1 cellular context compared by ENCODE assay signal in the genomic region with DNA sequence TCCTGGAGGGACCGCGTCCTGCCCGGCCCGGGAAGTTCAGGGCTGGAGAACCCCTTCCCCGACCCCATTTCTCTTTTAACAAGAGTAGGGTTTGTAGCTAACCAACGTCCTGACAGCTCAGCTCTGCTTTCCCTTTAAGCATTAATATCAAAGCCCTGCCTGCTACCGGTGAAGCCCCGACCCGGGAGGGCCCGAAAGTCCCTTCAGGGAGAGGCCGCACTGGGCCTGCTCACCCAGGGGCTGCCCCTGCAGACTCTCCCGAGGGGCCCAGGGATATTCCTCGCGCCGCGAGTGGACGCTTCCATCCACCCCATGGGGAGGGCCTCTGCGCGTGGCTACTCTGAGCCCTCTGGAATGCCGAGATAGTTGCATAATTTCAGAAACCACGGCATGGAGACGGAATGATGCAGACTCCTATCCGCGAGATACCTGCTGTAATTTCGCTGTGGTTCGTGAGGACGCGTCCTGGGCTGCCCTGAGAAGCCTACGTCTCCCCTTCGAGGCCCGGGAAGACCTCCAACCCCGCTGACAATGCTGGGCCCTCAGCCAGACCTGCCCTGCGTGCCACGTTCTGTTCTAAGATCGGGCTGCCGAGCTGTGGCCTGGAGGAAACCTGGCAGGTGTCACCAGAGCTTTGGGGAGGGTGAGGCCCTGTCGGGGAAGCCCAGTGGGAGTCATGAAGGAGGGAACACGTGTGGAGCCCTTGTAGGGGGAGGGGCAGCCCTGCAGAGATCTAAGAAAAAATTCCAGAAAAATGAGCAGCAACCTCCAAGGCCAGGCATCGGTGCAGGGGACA.
TF ChIP-seq lines count a peak whose summit lies in the region.

No MANE protein-coding gene starts in this region.

TF ChIP-seq in HepG2, 621 proteins besides CTCF, POLR2A, EP300 and RAD21 (continued from another document and continues in another):
- TF ChIP-seq, protein P1, sequence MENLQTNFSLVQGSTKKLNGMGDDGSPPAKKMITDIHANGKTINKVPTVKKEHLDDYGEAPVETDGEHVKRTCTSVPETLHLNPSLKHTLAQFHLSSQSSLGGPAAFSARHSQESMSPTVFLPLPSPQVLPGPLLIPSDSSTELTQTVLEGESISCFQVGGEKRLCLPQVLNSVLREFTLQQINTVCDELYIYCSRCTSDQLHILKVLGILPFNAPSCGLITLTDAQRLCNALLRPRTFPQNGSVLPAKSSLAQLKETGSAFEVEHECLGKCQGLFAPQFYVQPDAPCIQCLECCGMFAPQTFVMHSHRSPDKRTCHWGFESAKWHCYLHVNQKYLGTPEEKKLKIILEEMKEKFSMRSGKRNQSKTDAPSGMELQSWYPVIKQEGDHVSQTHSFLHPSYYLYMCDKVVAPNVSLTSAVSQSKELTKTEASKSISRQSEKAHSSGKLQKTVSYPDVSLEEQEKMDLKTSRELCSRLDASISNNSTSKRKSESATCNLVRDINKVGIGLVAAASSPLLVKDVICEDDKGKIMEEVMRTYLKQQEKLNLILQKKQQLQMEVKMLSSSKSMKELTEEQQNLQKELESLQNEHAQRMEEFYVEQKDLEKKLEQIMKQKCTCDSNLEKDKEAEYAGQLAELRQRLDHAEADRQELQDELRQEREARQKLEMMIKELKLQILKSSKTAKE (CRISPR knock-in tag; IDR thresholded peaks at IDR 0.05; ENCODE audit: borderline replicate concordance): no peak
- TF ChIP-seq ZIK1 (CRISPR knock-in tag; IDR thresholded peaks at IDR 0.05; ENCODE audit: borderline replicate concordance, low read depth) (no peak; the same call in 1 of the 2 replicates), SP1 (IDR thresholded peaks at IDR 0.05) (no peak), SP1 (CRISPR knock-in tag; IDR thresholded peaks at IDR 0.05) (no peak), ZNF235 (CRISPR knock-in tag; IDR thresholded peaks at IDR 0.05; ENCODE audit: borderline replicate concordance) (no peak), KMT2B (CRISPR knock-in tag; IDR thresholded peaks at IDR 0.05) (0 out of 2 replicates have a peak, but pooled peaks have one; percentile 40), TRIM24 (CRISPR knock-in tag; IDR thresholded peaks at IDR 0.05) (no peak), PHF21A (CRISPR knock-in tag; IDR thresholded peaks at IDR 0.05) (no peak), ZNF615 (CRISPR knock-in tag; IDR thresholded peaks at IDR 0.05; ENCODE audit: borderline replicate concordance) (no peak), ZNF577 (CRISPR knock-in tag; IDR thresholded peaks at IDR 0.05; ENCODE audit: borderline replicate concordance, low read depth) (no peak), SRY (CRISPR knock-in tag; IDR thresholded peaks at IDR 0.05) (no peak), ZNF891 (CRISPR knock-in tag; IDR thresholded peaks at IDR 0.05) (no peak; the same call in 1 of the 2 replicates), ZNF12 (CRISPR knock-in tag; IDR thresholded peaks at IDR 0.05) (no peak), SRSF4 (IDR thresholded peaks at IDR 0.05; ENCODE audit: low read depth, low read length, poor library complexity, severe bottlenecking) (no peak), ZNF781 (CRISPR knock-in tag; IDR thresholded peaks at IDR 0.05; ENCODE audit: borderline replicate concordance, not compliant biosample characterization) (no peak), ZNF879 (CRISPR knock-in tag; IDR thresholded peaks at IDR 0.05) (no peak; the same call in 1 of the 2 replicates), ZMYM2 (CRISPR knock-in tag; IDR thresholded peaks at IDR 0.05) (no peak), ZFP90 (CRISPR knock-in tag; IDR thresholded peaks at IDR 0.05; ENCODE audit: borderline replicate concordance) (peak; percentile 69), YEATS2 (CRISPR knock-in tag; IDR thresholded peaks at IDR 0.05; ENCODE audit: borderline replicate concordance) (peak; percentile 11; the same call in 1 of the 2 replicates), NFATC3 (CRISPR knock-in tag; IDR thresholded peaks at IDR 0.05) (no peak), CHD2 (IDR thresholded peaks at IDR 0.05; ENCODE audit: low read depth, low read length) (no peak), THAP11 (CRISPR knock-in tag; IDR thresholded peaks at IDR 0.05) (no peak; the same call in 1 of the 2 replicates), AGO2 (optimal IDR thresholded peaks at IDR 0.05; ENCODE audit: low read depth, low read length) (peak; percentile 38), ZFP41 (CRISPR knock-in tag; IDR thresholded peaks at IDR 0.05; ENCODE audit: borderline replicate concordance) (no peak), MYNN (CRISPR knock-in tag; IDR thresholded peaks at IDR 0.05; ENCODE audit: low read depth) (no peak), MAFF (IDR thresholded peaks at IDR 0.05; ENCODE audit: low read depth, low read length) (no peak), HDAC2 (CRISPR knock-in tag; IDR thresholded peaks at IDR 0.05) (no peak), TCF12 (IDR thresholded peaks at IDR 0.05) (no peak), TCF12 (CRISPR knock-in tag; IDR thresholded peaks at IDR 0.05) (no peak), ARID2 (CRISPR knock-in tag; IDR thresholded peaks at IDR 0.05; ENCODE audit: borderline replicate concordance) (no peak), PCBP2 (optimal IDR thresholded peaks at IDR 0.05; ENCODE audit: low read depth, low read length, poor library complexity, severe bottlenecking) (no peak)
- TF ChIP-seq, protein P2, sequence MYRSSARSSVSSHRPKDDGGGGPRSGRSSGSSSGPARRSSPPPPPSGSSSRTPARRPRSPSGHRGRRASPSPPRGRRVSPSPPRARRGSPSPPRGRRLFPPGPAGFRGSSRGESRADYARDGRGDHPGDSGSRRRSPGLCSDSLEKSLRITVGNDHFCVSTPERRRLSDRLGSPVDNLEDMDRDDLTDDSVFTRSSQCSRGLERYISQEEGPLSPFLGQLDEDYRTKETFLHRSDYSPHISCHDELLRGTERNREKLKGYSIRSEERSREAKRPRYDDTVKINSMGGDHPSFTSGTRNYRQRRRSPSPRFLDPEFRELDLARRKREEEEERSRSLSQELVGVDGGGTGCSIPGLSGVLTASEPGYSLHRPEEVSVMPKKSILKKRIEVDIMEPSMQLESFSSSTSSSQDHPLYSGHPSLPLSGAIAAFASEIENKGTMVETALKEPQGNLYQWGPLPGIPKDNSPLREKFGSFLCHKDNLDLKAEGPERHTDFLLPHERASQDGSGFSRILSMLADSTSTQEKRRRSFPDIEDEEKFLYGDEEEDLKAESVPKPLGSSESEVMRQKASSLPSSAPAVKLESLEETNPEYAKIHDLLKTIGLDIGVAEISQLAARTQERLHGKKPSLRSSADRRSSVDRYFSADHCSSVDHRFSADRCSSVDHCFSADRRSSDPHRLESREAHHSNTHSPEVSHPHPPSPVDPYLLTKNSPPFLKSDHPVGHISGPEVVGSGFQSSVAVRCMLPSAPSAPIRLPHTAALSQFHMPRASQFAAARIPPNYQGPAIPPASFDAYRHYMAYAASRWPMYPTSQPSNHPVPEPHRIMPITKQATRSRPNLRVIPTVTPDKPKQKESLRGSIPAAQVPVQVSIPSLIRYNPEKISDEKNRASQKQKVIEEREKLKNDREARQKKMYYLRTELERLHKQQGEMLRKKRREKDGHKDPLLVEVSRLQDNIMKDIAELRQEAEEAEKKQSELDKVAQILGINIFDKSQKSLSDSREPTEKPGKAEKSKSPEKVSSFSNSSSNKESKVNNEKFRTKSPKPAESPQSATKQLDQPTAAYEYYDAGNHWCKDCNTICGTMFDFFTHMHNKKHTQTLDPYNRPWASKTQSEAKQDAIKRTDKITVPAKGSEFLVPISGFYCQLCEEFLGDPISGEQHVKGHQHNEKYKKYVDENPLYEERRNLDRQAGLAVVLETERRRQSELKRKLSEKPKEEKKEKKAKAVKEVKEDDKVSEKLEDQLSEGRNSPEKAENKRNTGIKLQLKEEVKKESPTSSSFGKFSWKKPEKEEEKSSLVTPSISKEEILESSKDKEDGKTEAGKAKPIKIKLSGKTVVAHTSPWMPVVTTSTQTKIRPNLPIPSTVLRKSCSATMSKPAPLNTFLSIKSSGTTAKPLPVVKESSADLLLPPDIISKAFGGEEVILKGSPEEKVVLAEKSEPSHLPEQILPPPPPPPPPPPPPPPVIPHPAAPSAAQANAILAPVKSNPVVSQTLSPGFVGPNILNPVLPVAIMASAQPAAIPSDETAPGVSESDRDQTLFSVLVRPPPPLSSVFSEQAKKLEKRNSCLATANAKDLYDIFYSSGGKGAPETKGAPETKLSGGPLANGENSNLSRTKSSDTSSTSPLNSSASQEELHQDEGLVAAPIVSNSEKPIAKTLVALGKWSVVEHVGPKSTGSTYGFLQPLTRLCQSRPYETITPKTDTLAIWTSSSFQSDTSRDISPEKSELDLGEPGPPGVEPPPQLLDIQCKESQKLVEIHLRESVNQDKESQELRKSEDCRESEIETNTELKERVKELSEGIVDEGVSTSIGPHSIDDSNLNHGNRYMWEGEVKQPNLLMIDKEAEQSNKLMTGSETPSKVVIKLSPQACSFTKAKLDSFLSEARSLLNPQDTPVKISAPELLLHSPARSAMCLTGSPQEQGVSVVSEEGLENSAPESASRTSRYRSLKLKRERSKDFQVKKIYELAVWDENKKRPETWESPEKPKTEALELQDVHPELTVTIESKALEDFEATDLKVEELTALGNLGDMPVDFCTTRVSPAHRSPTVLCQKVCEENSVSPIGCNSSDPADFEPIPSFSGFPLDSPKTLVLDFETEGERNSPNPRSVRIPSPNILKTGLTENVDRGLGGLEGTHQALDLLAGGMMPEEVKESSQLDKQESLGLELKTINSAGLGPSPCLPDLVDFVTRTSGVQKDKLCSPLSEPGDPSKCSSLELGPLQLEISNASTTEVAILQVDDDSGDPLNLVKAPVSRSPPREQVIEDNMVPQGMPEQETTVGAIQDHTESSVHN (CRISPR knock-in tag; IDR thresholded peaks at IDR 0.05): no peak
- TF ChIP-seq, protein P3, sequence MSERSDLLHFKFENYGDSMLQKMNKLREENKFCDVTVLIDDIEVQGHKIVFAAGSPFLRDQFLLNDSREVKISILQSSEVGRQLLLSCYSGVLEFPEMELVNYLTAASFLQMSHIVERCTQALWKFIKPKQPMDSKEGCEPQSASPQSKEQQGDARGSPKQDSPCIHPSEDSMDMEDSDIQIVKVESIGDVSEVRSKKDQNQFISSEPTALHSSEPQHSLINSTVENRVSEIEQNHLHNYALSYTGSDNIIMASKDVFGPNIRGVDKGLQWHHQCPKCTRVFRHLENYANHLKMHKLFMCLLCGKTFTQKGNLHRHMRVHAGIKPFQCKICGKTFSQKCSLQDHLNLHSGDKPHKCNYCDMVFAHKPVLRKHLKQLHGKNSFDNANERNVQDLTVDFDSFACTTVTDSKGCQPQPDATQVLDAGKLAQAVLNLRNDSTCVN (CRISPR knock-in tag; IDR thresholded peaks at IDR 0.05; ENCODE audit: borderline replicate concordance): no peak
- TF ChIP-seq, protein P4, sequence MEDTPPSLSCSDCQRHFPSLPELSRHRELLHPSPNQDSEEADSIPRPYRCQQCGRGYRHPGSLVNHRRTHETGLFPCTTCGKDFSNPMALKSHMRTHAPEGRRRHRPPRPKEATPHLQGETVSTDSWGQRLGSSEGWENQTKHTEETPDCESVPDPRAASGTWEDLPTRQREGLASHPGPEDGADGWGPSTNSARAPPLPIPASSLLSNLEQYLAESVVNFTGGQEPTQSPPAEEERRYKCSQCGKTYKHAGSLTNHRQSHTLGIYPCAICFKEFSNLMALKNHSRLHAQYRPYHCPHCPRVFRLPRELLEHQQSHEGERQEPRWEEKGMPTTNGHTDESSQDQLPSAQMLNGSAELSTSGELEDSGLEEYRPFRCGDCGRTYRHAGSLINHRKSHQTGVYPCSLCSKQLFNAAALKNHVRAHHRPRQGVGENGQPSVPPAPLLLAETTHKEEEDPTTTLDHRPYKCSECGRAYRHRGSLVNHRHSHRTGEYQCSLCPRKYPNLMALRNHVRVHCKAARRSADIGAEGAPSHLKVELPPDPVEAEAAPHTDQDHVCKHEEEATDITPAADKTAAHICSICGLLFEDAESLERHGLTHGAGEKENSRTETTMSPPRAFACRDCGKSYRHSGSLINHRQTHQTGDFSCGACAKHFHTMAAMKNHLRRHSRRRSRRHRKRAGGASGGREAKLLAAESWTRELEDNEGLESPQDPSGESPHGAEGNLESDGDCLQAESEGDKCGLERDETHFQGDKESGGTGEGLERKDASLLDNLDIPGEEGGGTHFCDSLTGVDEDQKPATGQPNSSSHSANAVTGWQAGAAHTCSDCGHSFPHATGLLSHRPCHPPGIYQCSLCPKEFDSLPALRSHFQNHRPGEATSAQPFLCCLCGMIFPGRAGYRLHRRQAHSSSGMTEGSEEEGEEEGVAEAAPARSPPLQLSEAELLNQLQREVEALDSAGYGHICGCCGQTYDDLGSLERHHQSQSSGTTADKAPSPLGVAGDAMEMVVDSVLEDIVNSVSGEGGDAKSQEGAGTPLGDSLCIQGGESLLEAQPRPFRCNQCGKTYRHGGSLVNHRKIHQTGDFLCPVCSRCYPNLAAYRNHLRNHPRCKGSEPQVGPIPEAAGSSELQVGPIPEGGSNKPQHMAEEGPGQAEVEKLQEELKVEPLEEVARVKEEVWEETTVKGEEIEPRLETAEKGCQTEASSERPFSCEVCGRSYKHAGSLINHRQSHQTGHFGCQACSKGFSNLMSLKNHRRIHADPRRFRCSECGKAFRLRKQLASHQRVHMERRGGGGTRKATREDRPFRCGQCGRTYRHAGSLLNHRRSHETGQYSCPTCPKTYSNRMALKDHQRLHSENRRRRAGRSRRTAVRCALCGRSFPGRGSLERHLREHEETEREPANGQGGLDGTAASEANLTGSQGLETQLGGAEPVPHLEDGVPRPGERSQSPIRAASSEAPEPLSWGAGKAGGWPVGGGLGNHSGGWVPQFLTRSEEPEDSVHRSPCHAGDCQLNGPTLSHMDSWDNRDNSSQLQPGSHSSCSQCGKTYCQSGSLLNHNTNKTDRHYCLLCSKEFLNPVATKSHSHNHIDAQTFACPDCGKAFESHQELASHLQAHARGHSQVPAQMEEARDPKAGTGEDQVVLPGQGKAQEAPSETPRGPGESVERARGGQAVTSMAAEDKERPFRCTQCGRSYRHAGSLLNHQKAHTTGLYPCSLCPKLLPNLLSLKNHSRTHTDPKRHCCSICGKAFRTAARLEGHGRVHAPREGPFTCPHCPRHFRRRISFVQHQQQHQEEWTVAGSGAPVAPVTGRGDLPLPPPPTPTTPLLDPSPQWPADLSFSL (CRISPR knock-in tag; IDR thresholded peaks at IDR 0.05): no peak
- TF ChIP-seq, protein P5, sequence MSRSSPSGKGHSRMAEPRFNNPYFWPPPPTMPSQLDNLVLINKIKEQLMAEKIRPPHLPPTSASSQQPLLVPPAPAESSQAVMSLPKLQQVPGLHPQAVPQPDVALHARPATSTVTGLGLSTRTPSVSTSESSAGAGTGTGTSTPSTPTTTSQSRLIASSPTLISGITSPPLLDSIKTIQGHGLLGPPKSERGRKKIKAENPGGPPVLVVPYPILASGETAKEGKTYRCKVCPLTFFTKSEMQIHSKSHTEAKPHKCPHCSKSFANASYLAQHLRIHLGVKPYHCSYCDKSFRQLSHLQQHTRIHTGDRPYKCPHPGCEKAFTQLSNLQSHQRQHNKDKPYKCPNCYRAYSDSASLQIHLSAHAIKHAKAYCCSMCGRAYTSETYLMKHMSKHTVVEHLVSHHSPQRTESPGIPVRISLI (CRISPR knock-in tag; IDR thresholded peaks at IDR 0.05; ENCODE audit: borderline replicate concordance): no peak; the same call in 1 of the 2 replicates
- TF ChIP-seq, protein P6, sequence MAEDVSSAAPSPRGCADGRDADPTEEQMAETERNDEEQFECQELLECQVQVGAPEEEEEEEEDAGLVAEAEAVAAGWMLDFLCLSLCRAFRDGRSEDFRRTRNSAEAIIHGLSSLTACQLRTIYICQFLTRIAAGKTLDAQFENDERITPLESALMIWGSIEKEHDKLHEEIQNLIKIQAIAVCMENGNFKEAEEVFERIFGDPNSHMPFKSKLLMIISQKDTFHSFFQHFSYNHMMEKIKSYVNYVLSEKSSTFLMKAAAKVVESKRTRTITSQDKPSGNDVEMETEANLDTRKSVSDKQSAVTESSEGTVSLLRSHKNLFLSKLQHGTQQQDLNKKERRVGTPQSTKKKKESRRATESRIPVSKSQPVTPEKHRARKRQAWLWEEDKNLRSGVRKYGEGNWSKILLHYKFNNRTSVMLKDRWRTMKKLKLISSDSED (CRISPR knock-in tag; IDR thresholded peaks at IDR 0.05): 0 out of 2 replicates have a peak, but pooled peaks have one; percentile 67
